In genomic region chr20:23125625-23126191, GRCh38 we compare ENCODE assay signal across 8 cellular contexts. TPM values are rescaled to one million over a fixed set of nuclear protein-coding genes. Genes with fewer than 3 reads are reported as not detected.
A peak's percentile ranks its signal among the peaks of the same experiment; 100 is the strongest.
DNase-seq lines count a peak whose midpoint lies in the region; TF ChIP-seq lines count a peak whose summit lies in the region.
"Had no signal": no experiment of that assay in that cellular context is flagged by ENCODE, and none has a peak within 500 bp of the region (broad histone marks: within the 10 kb centered on the region; RNA-seq: fewer than 3 reads in every experiment).

No MANE protein-coding gene starts in this region.

- H3K36me3 ChIP-seq in left ventricle myocardium inferior (no peaks in the 10 kb centered on the region), stomach (no peaks in the 10 kb centered on the region)

- intact Hi-C loops in left ventricle myocardium inferior (cut with micrococcal nuclease), result no loop called here
- intact Hi-C loops in stomach (cut with DNase I; ENCODE audit: low total_unique reads), result no loop called here

- 75 to 80% (median 77%) methylated on average over 5 of the region's 5 CpGs for WGBS in stomach, 5 donors

- H3K27me3 ChIP-seq in left ventricle myocardium inferior (ENCODE audit: low read depth) (peaks cover 2% of the 10 kb centered on the region), stomach (no peaks in the 10 kb centered on the region)

- no peak for TF ChIP-seq EP300 in stomach (IDR thresholded peaks at IDR 0.05)

- H3K27ac ChIP-seq in left ventricle myocardium inferior (replicated peaks) (peak overlapping the region; percentile 48), stomach (peak overlapping the region in 4 of 5 donors; percentile 42 to 71 (median 54))

- TF ChIP-seq CTCF in left ventricle myocardium inferior (IDR thresholded peaks at IDR 0.05; ENCODE audit: borderline replicate concordance) (no peak), stomach (IDR thresholded peaks at IDR 0.05) (no peak), GM13977 (IDR thresholded peaks at IDR 0.05; ENCODE audit: extremely low read depth, insufficient read depth, missing control alignments) (no peak)

- H3K4me1 ChIP-seq in left ventricle myocardium inferior (peaks cover 57% of the 10 kb centered on the region), stomach (peaks cover 0 to 21% (median 8%) of the 10 kb centered on the region in 4 donors)

- H3K4me3 ChIP-seq in left ventricle myocardium inferior (no peak overlapping the region), stomach (no peak overlapping the region)

- no peaks in the 10 kb centered on the region for H3K9me3 ChIP-seq in left ventricle myocardium inferior (replicated peaks)
- no peaks in the 10 kb centered on the region for H3K9me3 ChIP-seq in stomach

- in situ Hi-C loops in GM13977 (cut with MboI; ENCODE audit: low pct_unique_long_range_greater_than_20kb, low sequenced_read_pairs, unreplicated experiment), result no loop called here

- DNase-seq in HCEC 1CT (peak; percentile 64), SKM-1 treated with dmso at 0.1 percent for 144 hours (lab: John Stamatoyannopoulos, UW; ENCODE audit: unreplicated experiment) (peak; percentile 99), left ventricle myocardium inferior (peak; percentile 46), stomach (no peak), DMS153 (lab: John Stamatoyannopoulos, UW) (no peak), GM13977 (ENCODE audit: low spot score) (no peak)
- no peak for DNase-seq in central memory CD4-positive, alpha-beta T cell
- DNase-seq: activated naive CD8-positive, alpha-beta T cell treated with anti-CD3 and anti-CD28 coated beads, Interleukin-2, amount 10 ng/mL, durations not matched to agents 7 days and 5 days had no signal

- TF ChIP-seq POLR2A in stomach (IDR thresholded peaks at IDR 0.05), result no peak

RNA-seq across cellular contexts. Expression of gene CD93, which starts 39.6 kb away (rescaled TPM):
- total RNA-seq in left ventricle myocardium inferior (35.7 TPM), stomach (10 to 100 TPM in 3 of 5 donors, 1 to 10 TPM in 2; 2.9 to 63.5 (median 13.8) TPM)
- polyA plus RNA-seq in stomach, result 1 to 10 TPM; 3.4 to 5.3 (median 4.1) TPM

Comparison
In these comparisons a context has a peak if more than half of its experiments do, and no peak if none do; other contexts are left out.
1. DNase-seq: peak in HCEC 1CT (single experiment), SKM-1 treated with dmso at 0.1 percent for 144 hours (single experiment) and left ventricle myocardium inferior (single experiment); none in stomach (single experiment), DMS153 (single experiment), GM13977 (single experiment) and central memory CD4-positive, alpha-beta T cell (single experiment).